23 cellular contexts compared by ENCODE assay signal in genomic region chr15:84831028-84831427, GRCh38. TPM values are rescaled to one million over a fixed set of nuclear protein-coding genes. Genes with fewer than 3 reads are reported as not detected.
"Had no signal": no experiment of that assay in that cellular context is flagged by ENCODE, and none has a peak within 500 bp of the region (broad histone marks: within the 10 kb centered on the region; RNA-seq: fewer than 3 reads in every experiment).

No MANE protein-coding gene starts in this region.

- H3K4me3 Mint-ChIP-seq: activated CD4-positive, alpha-beta memory T cell treated with anti-CD3 and anti-CD28 coated beads, Interleukin-2, amount 10 ng/mL, durations not matched to agents 7 days and 5 days; activated T-cell treated with anti-CD3 and anti-CD28 coated beads, Interleukin-2, amount 50 U/mL, for 4 hours; natural killer cell treated with Interleukin-12 subunit alpha and Interleukin-12 subunit beta and Interleukin-15 and Interleukin-18, amount 100 ng/mL, for 72 hours; WTC11 had no signal

- H3K4me1 ChIP-seq: colonic mucosa, SJCRH30 had no signal

- H3K36me3 ChIP-seq: adrenal gland, colonic mucosa, transverse colon had no signal

- H3K27ac ChIP-seq: colonic mucosa, SJCRH30, skin epidermis had no signal

- H3K36me3 Mint-ChIP-seq: natural killer cell treated with Interleukin-12 subunit alpha and Interleukin-12 subunit beta and Interleukin-15 and Interleukin-18, amount 100 ng/mL, for 72 hours had no signal

- H3K27ac Mint-ChIP-seq: activated CD4-positive, alpha-beta memory T cell treated with anti-CD3 and anti-CD28 coated beads, Interleukin-2, amount 10 ng/mL, durations not matched to agents 7 days and 5 days; natural killer cell treated with Interleukin-12 subunit alpha and Interleukin-12 subunit beta and Interleukin-15 and Interleukin-18, amount 100 ng/mL, for 72 hours; WTC11 had no signal

- ATAC-seq: activated T-cell treated with anti-CD3 and anti-CD28 coated beads, Interleukin-2, amount 50 U/mL, for 4 hours; left ventricle myocardium superior; natural killer cell treated with Interleukin-12 subunit alpha and Interleukin-12 subunit beta and Interleukin-15 and Interleukin-18, amount 100 ng/mL, for 72 hours; WTC11 had no signal

- FAIRE-seq: kidney had no signal

- H3K4me3 ChIP-seq: adrenal gland, colonic mucosa, SJCRH30, skin epidermis, transverse colon had no signal

- DNase-seq: activated CD4-positive, alpha-beta memory T cell treated with anti-CD3 and anti-CD28 coated beads, Interleukin-2, amount 10 ng/mL, durations not matched to agents 7 days and 5 days; activated CD4-positive, alpha-beta T cell treated with anti-CD3 and anti-CD28 coated beads for 4 hours; activated effector memory CD4-positive, alpha-beta T cell treated with Interleukin-2 at 50 U/mL for 16 hours; activated naive CD4-positive, alpha-beta T cell treated with anti-CD3 and anti-CD28 coated beads, Interleukin-2, amount 50 U/mL, for 16 hours; activated T-cell treated with anti-CD3 and anti-CD28 coated beads, Interleukin-2, amount 50 U/mL, for 4 hours; caudate nucleus; colonic mucosa; hippocampal formation; kidney; left ventricle myocardium superior; mesenchymal stem cell; occipital lobe; SJCRH30; stimulated activated CD4-positive, alpha-beta T cell treated with anti-CD3 and anti-CD28 coated beads, Interleukin-15, amount 100 ng/mL, for 24 hours; stimulated activated CD4-positive, alpha-beta T cell treated with anti-CD3 and anti-CD28 coated beads, Interleukin-4, amount 100 ng/mL, for 24 hours; stimulated activated naive CD4-positive, alpha-beta T cell; T-helper 2 cell; transverse colon had no signal

- H3K9me3 ChIP-seq: adrenal gland, colonic mucosa, SJCRH30, transverse colon had no signal

- H3K9me3 Mint-ChIP-seq: activated CD4-positive, alpha-beta memory T cell treated with anti-CD3 and anti-CD28 coated beads, Interleukin-2, amount 10 ng/mL, durations not matched to agents 7 days and 5 days; activated T-cell treated with anti-CD3 and anti-CD28 coated beads, Interleukin-2, amount 50 U/mL, for 4 hours; natural killer cell treated with Interleukin-12 subunit alpha and Interleukin-12 subunit beta and Interleukin-15 and Interleukin-18, amount 100 ng/mL, for 72 hours; WTC11 had no signal

- H3K4me1 Mint-ChIP-seq: activated CD4-positive, alpha-beta memory T cell treated with anti-CD3 and anti-CD28 coated beads, Interleukin-2, amount 10 ng/mL, durations not matched to agents 7 days and 5 days had no signal

- H3K27me3 ChIP-seq: adrenal gland, colonic mucosa, SJCRH30, transverse colon had no signal

RNA-seq across cellular contexts. Expression of gene SLC28A1, which starts 53.4 kb away (rescaled TPM):
- total RNA-seq: activated CD4-positive, alpha-beta memory T cell treated with anti-CD3 and anti-CD28 coated beads, Interleukin-2, amount 10 ng/mL, durations not matched to agents 7 days and 5 days; activated T-cell treated with anti-CD3 and anti-CD28 coated beads, Interleukin-2, amount 50 U/mL, for 4 hours; natural killer cell treated with Interleukin-12 subunit alpha and Interleukin-12 subunit beta and Interleukin-15 and Interleukin-18, amount 100 ng/mL, for 72 hours; occipital lobe; pulmonary artery endothelial cell; SJCRH30; transverse colon; WTC11 had no signal
